ENCODE assay signal across 9 cellular contexts in the genomic region with DNA sequence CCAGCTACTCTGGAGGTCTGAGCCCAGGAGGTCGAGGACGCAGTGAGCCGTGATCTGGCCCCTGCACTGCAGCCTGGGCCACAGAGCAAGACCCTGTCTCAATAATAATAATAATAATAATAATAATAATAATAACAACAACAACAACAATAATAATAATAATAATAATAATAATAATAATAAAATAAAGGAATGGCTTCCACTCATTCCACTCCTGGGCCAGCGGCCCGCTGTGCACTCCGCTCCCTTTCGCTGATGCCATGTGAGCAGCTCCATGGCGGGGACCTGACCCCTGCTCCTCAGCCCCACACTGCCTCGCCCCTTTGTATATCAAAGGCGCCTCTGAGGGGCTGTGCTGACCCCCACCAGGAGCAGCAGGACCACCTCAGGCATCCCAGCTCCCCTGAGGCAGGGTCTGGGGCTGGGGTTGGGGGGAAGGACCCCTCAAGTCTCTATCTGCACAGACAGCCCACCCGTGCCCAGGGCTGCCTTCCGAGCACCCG. TPM values are rescaled to one million over a fixed set of nuclear protein-coding genes. Genes with fewer than 3 reads are reported as not detected.
A peak's percentile ranks its signal among the peaks of the same experiment; 100 is the strongest.
DNase-seq lines count a peak whose midpoint lies in the region; ATAC-seq, FAIRE-seq and TF ChIP-seq lines count a peak whose summit lies in the region.
"Had no signal": no experiment of that assay in that cellular context is flagged by ENCODE, and none has a peak within 500 bp of the region (broad histone marks: within the 10 kb centered on the region; RNA-seq: fewer than 3 reads in every experiment).

No MANE protein-coding gene starts in this region.

- FAIRE-seq in H1 (lab: Jason Lieb, UNC): no peak

- H3K36me3 ChIP-seq in Caco-2 (ENCODE audit: control insufficient read depth, insufficient read depth, low read length) (peaks cover 3% of the 10 kb centered on the region), NT2/D1 (ENCODE audit: insufficient read depth, insufficient read length, low read length) (peaks cover 11% of the 10 kb centered on the region), H1 (ENCODE audit: control insufficient read depth in 2 of 4, insufficient read depth in 4 of 4, low read length in 3 of 4) (no peaks in the 10 kb centered on the region), parathyroid adenoma (ENCODE audit: control insufficient read depth, insufficient read depth, low read length) (no peaks in the 10 kb centered on the region)

- H4K8ac ChIP-seq in H1 (ENCODE audit: extremely low read depth, insufficient read depth, low read length): peak overlapping the region; percentile 96

- peaks cover 9% of the 10 kb centered on the region for H3K79me1 ChIP-seq in H1 (ENCODE audit: low read depth, low read length)

- peaks cover 4% of the 10 kb centered on the region for H3K4me1 Mint-ChIP-seq in Caco-2 (ENCODE audit: low read depth, unreplicated experiment)

- intact Hi-C loops in Caco-2 (cut with micrococcal nuclease; ENCODE audit: unreplicated experiment): no loop called here

- POLR2A ChIA-PET in Caco-2 (lab: Charles Lee): no interaction called here
- POLR2A ChIA-PET in H1 (lab: Charles Lee; ENCODE audit: partially characterized antibody): interaction anchor here (0.9 to 1.3 kb wide), 5 partner anchors 8 to 120 kb away, joined by 3 to 6 read pairs (median 4); no protein-coding TSS in a partner anchor

- H3K18ac ChIP-seq in H1 (ENCODE audit: extremely low read depth, low read length): no peak overlapping the region; the same call in 1 of the 2 replicates

- H3K27ac ChIP-seq in H1 (ENCODE audit: low read depth, low read length) (no peak overlapping the region), parathyroid adenoma (peak overlapping the region; percentile 73)

- H2BK20ac ChIP-seq in H1 (ENCODE audit: low read length): no peak overlapping the region

- H2BK15ac ChIP-seq in H1 (ENCODE audit: low read length): no peak overlapping the region

- DNase-seq in Caco-2: no peak
- no peak for DNase-seq in NT2/D1 (ENCODE audit: low read depth, low spot score)
- no peak for DNase-seq in H1 (ENCODE audit: low read depth in 1 of 2, low spot score in 2 of 2)
- DNase-seq in DMS 273 (lab: John Stamatoyannopoulos, UW; ENCODE audit: unreplicated experiment): no peak
- DNase-seq in GM03348 (ENCODE audit: low spot score): no peak
- DNase-seq: foreskin melanocyte had no signal

- WGBS in H1 (ENCODE audit: extremely low coverage in 1 of 2, insufficient coverage in 1 of 2, insufficient read length in 1 of 2, insufficient replicate concordance in 2 of 2, low coverage in 1 of 2, low lambda C conversion rate in 2 of 2, missing lambda C conversion rate in 1 of 2), 2 experiments: 88% methylated on average over 13 of the region's 13 CpGs; no CpG with 5 or more reads in 1 of the 2 experiments

- no peak overlapping the region for H3K4ac ChIP-seq in H1 (replicated peaks; ENCODE audit: insufficient read length, low read depth, low read length)

- H4K20me1 ChIP-seq in H1 (replicated peaks in 1 of 2; ENCODE audit: control insufficient read depth in 1 of 2, insufficient read depth in 2 of 2, low read length in 2 of 2): peaks cover 23 to 44% of the 10 kb centered on the region in 2 experiments

- no peak overlapping the region for H3K4me3 Mint-ChIP-seq in Caco-2 (ENCODE audit: unreplicated experiment)

- H3K4me3 ChIP-seq in Caco-2 (ENCODE audit: low read depth, low read length) (no peak overlapping the region), NT2/D1 (ENCODE audit: insufficient read length, low read depth) (peak overlapping the region; percentile 41), H1 (ENCODE audit: extremely low read depth in 1 of 4, insufficient read depth in 2 of 4, low read depth in 3 of 4, low read length in 4 of 4) (peak overlapping the region in 2 of 4 experiments; percentile 39 to 60; a peak in 3 of 8 replicates), parathyroid adenoma (ENCODE audit: low read depth, low read length) (peak overlapping the region; percentile 48)

- H2BK5ac ChIP-seq in H1 (ENCODE audit: low read depth, low read length): peak overlapping the region; percentile 49; the same call in 1 of the 2 replicates

- H3K56ac ChIP-seq in H1 (replicated peaks; ENCODE audit: insufficient read length, low read depth, low read length): no peak overlapping the region

- H3K14ac ChIP-seq in H1 (ENCODE audit: insufficient read length): no peak overlapping the region

- peak overlapping the region; percentile 88 for H4K91ac ChIP-seq in H1 (replicated peaks; ENCODE audit: insufficient read length, low read length)

- TF ChIP-seq EP300 in H1 (IDR thresholded peaks at IDR 0.05; ENCODE audit: borderline replicate concordance in 1 of 2, low read depth in 2 of 2, low read length in 2 of 2): no peak

- no peak for TF ChIP-seq POLR2A in H1 (IDR thresholded peaks at IDR 0.05; ENCODE audit: control extremely low read depth in 1 of 2, low read depth in 2 of 2, low read length in 2 of 2)

- CTCF ChIA-PET in Caco-2 (lab: Charles Lee) (interaction anchor here (0.5 to 2.5 kb wide), 18 partner anchors 10 to 741 kb away, joined by 3 to 15 read pairs (median 4); partner anchors contain the start of gene GTF3C5), H1 (lab: Charles Lee; ENCODE audit: partially characterized antibody) (interaction anchor here (0.5 to 11.7 kb wide), 26 partner anchors 8 to 342 kb away, joined by 3 to 337 read pairs (median 4); partner anchors contain the start of gene GTF3C5)

- H2AFZ ChIP-seq in H1 (ENCODE audit: low read length) (no peak overlapping the region), parathyroid adenoma (no peak overlapping the region)

- peaks cover 20% of the 10 kb centered on the region for H3K4me1 ChIP-seq in Caco-2
- peaks cover 41% of the 10 kb centered on the region for H3K4me1 ChIP-seq in NT2/D1 (ENCODE audit: insufficient read depth, insufficient read length)
- H3K4me1 ChIP-seq in H1 (replicated peaks in 1 of 4; ENCODE audit: control insufficient read depth in 3 of 4, insufficient read depth in 4 of 4, low read length in 3 of 4): peaks cover 0 to 21% (median 12%) of the 10 kb centered on the region in 4 experiments; a peak in 5 of 7 replicates
- H3K4me1 ChIP-seq in parathyroid adenoma: peaks cover 9% of the 10 kb centered on the region

- TF ChIP-seq CTCF in Caco-2 (IDR thresholded peaks at IDR 0.05; ENCODE audit: insufficient read depth in 1 of 2, low read depth in 1 of 2, low read length in 1 of 2, severe bottlenecking in 1 of 2, unreplicated experiment in 1 of 2) (no peak), H1 (IDR thresholded peaks at IDR 0.05; ENCODE audit: control extremely low read depth in 1 of 3, insufficient read depth in 1 of 3, low read depth in 1 of 3, low read length in 3 of 3) (no peak), parathyroid adenoma (IDR thresholded peaks at IDR 0.05) (no peak)

- H2BK120ac ChIP-seq in H1 (replicated peaks; ENCODE audit: low read depth, low read length): no peak overlapping the region

- H2BK12ac ChIP-seq in H1 (ENCODE audit: low read depth, low read length): no peak overlapping the region

- peaks cover 7% of the 10 kb centered on the region for H3K23me2 ChIP-seq in H1 (ENCODE audit: low read depth, low read length)

- H3K27me3 Mint-ChIP-seq in Caco-2 (ENCODE audit: insufficient read depth, unreplicated experiment): no peaks in the 10 kb centered on the region

- H3K27me3 ChIP-seq in Caco-2 (replicated peaks; ENCODE audit: control insufficient read depth, insufficient read depth, low read length): no peaks in the 10 kb centered on the region
- no peaks in the 10 kb centered on the region for H3K27me3 ChIP-seq in NT2/D1 (ENCODE audit: insufficient read depth, insufficient read length)
- peaks cover 0 to 11% (median 0%) of the 10 kb centered on the region in 4 experiments; a peak in 2 of 7 replicates for H3K27me3 ChIP-seq in H1 (replicated peaks in 1 of 4; ENCODE audit: control insufficient read depth in 3 of 4, extremely low read depth in 1 of 4, insufficient read depth in 3 of 4, low read length in 3 of 4)
- H3K27me3 ChIP-seq in parathyroid adenoma (ENCODE audit: control insufficient read depth, insufficient read depth, low read length): no peaks in the 10 kb centered on the region

- H3K4me2 ChIP-seq in H1 (ENCODE audit: insufficient read depth in 1 of 2, low read depth in 2 of 2, low read length in 2 of 2) (peak overlapping the region; percentile 0 to 77; a peak in 3 of 4 replicates), parathyroid adenoma (ENCODE audit: low read length) (peak overlapping the region; percentile 90)

- H2AK5ac ChIP-seq in H1 (ENCODE audit: low read depth, low read length): no peak overlapping the region

- no peak overlapping the region for H3K23ac ChIP-seq in H1 (ENCODE audit: insufficient read length)

- peaks cover 13% of the 10 kb centered on the region for H3K36me3 Mint-ChIP-seq in Caco-2 (ENCODE audit: insufficient read depth, unreplicated experiment)

- ATAC-seq in HG03135 (IDR thresholded peaks at IDR 0.05; ENCODE audit: unreplicated experiment) (no peak), GM18873 (IDR thresholded peaks at IDR 0.05; ENCODE audit: low FRiP score, unreplicated experiment) (no peak)

- no peak overlapping the region for H4K5ac ChIP-seq in H1 (ENCODE audit: insufficient read length, low read depth, low read length)

- BruUV-seq in Caco-2 (replicated peaks; lab: Mats Ljungman, UMichigan): no TSS peak

- H3K79me2 ChIP-seq in H1 (ENCODE audit: control insufficient read depth in 1 of 2, insufficient read depth in 2 of 2, low read length in 2 of 2): peaks cover 0 to 3% of the 10 kb centered on the region in 2 experiments; a peak in 1 of 4 replicates
- peaks cover 13% of the 10 kb centered on the region for H3K79me2 ChIP-seq in parathyroid adenoma

- H3K9ac ChIP-seq in NT2/D1 (ENCODE audit: insufficient read length, low read depth): peak overlapping the region; percentile 79
- H3K9ac ChIP-seq in H1 (replicated peaks in 1 of 4; ENCODE audit: extremely low read depth in 1 of 4, low read depth in 3 of 4, low read length in 3 of 4): 0 out of 7 replicates have a peak overlapping the region, but pooled peaks of 1 of the 4 experiments have one; percentile 57
- H3K9ac ChIP-seq in parathyroid adenoma: no peak overlapping the region

- H3K27ac Mint-ChIP-seq in Caco-2 (ENCODE audit: unreplicated experiment): peak overlapping the region; percentile 74

- TF ChIP-seq RAD21 in H1 (IDR thresholded peaks at IDR 0.05 in 1 of 2, conservative IDR thresholded peaks at IDR 0.05 in 1 of 2; ENCODE audit: low read depth in 2 of 2, low read length in 2 of 2): no peak

- H3K9me3 Mint-ChIP-seq in Caco-2 (ENCODE audit: unreplicated experiment): no peaks in the 10 kb centered on the region

- H3K9me3 ChIP-seq in Caco-2 (no peaks in the 10 kb centered on the region), NT2/D1 (ENCODE audit: insufficient read depth, low read length) (no peaks in the 10 kb centered on the region), H1 (ENCODE audit: insufficient read depth in 2 of 2, low read depth in 1 of 2, low read length in 1 of 2) (no peaks in the 10 kb centered on the region), parathyroid adenoma (ENCODE audit: control insufficient read depth, low read length) (no peaks in the 10 kb centered on the region)

RNA-seq across cellular contexts. Expression of gene GBGT1, which starts 20.0 kb away (rescaled TPM):
- total RNA-seq in Caco-2 (2022): 0.14 and 0.16 TPM in 2 replicates
- 9.7 and 10.0 TPM in 2 replicates for total RNA-seq in H1 (2021; fragmentation: NEBNext Ultra II Directional; extraction: Animal tissue kit (Norgen Biotek cat#: 25700))
- 7.1 and 10.1 TPM in 2 replicates for polyA plus RNA-seq in H1 (2011; rRNA removed)
- 7.0 TPM for polyA plus RNA-seq in H1 (2011; cell fraction: cytosol; rRNA removed)
- 15.2 TPM for polyA plus RNA-seq in H1 (2011; cell fraction: nucleus; rRNA removed)
- 6.5 to 7.7 TPM (median 6.9 TPM) in 4 replicates for polyA plus RNA-seq in H1 (2012, experiment 1 of 2)
- polyA plus RNA-seq in H1 (2012, experiment 2 of 2): 6.9 TPM
- polyA plus RNA-seq in H1 (2013, experiment 1 of 2): 8.6 TPM
- polyA plus RNA-seq in H1 (2013, experiment 2 of 2): 9.1 TPM
- polyA minus RNA-seq in H1 (2011; rRNA and poly(A)+ RNA removed): 11.3 and 17.4 TPM in 2 replicates
- polyA minus RNA-seq in H1 (2011; cell fraction: cytosol; rRNA and poly(A)+ RNA removed): 10.6 TPM
- polyA minus RNA-seq in H1 (2011; cell fraction: nucleus; rRNA and poly(A)+ RNA removed): 21.7 TPM

RNA-seq across cellular contexts. Expression of gene RALGDS, which starts 22.6 kb away (rescaled TPM):
- 18.7 and 19.7 TPM in 2 replicates for total RNA-seq in Caco-2 (2022)
- 11.2 and 14.5 TPM in 2 replicates for total RNA-seq in H1 (2021; fragmentation: NEBNext Ultra II Directional; extraction: Animal tissue kit (Norgen Biotek cat#: 25700))
- polyA plus RNA-seq in H1 (2011; rRNA removed): 25.5 and 29.3 TPM in 2 replicates
- polyA plus RNA-seq in H1 (2011; cell fraction: cytosol; rRNA removed): 25.4 TPM
- polyA plus RNA-seq in H1 (2011; cell fraction: nucleus; rRNA removed): 97.4 TPM
- polyA plus RNA-seq in H1 (2012, experiment 1 of 2): 10.5 to 21.5 TPM (median 17.2 TPM) in 4 replicates
- 11.7 TPM for polyA plus RNA-seq in H1 (2012, experiment 2 of 2)
- 11.4 TPM for polyA plus RNA-seq in H1 (2013, experiment 1 of 2)
- 9.4 TPM for polyA plus RNA-seq in H1 (2013, experiment 2 of 2)
- 12.6 and 14.4 TPM in 2 replicates for polyA minus RNA-seq in H1 (2011; rRNA and poly(A)+ RNA removed)
- 11.3 TPM for polyA minus RNA-seq in H1 (2011; cell fraction: cytosol; rRNA and poly(A)+ RNA removed)
- polyA minus RNA-seq in H1 (2011; cell fraction: nucleus; rRNA and poly(A)+ RNA removed): 19.7 TPM
